Comparison of ENCODE assay signal across 8 cellular contexts in genomic region chr18:80034852-80035406, GRCh38. TPM values are rescaled to one million over a fixed set of nuclear protein-coding genes. Genes with fewer than 3 reads are reported as not detected.
DNase-seq lines count a peak whose midpoint lies in the region; ATAC-seq and TF ChIP-seq lines count a peak whose summit lies in the region.

No MANE protein-coding gene starts in this region.

- ATAC-seq in psoas muscle = no peak
- no peak for ATAC-seq in HG03097 (IDR thresholded peaks at IDR 0.05; ENCODE audit: low FRiP score, unreplicated experiment)
- no peak for ATAC-seq in GM21528 (IDR thresholded peaks at IDR 0.05; ENCODE audit: low FRiP score, unreplicated experiment)

- no peak for DNase-seq in GM12865 (ENCODE audit: low read depth)
- DNase-seq in RKO (ENCODE audit: low spot score) = peak; percentile 32
- DNase-seq in esophagus muscularis mucosa (ENCODE audit: extremely low spot score) = no peak
- DNase-seq in psoas muscle = no peak
- DNase-seq in NCI-H187 treated with DMSO at 0.1 percent for 48 hours (lab: John Stamatoyannopoulos, UW) = no peak
- DNase-seq in NCI-H774 (lab: John Stamatoyannopoulos, UW) = no peak

- no peak for TF ChIP-seq CTCF in GM12865 (IDR thresholded peaks at IDR 0.05; ENCODE audit: insufficient read depth, low read depth, low read length, missing control alignments)
- TF ChIP-seq CTCF in esophagus muscularis mucosa (IDR thresholded peaks at IDR 0.05) = no peak
- TF ChIP-seq CTCF in psoas muscle (IDR thresholded peaks at IDR 0.05) = no peak

- 9% methylated on average over 8 of the region's 8 CpGs for WGBS in esophagus muscularis mucosa
- 4 to 14% (median 12%) methylated on average over 8 of the region's 8 CpGs for WGBS in psoas muscle, 3 donors

- H3K27ac ChIP-seq in esophagus muscularis mucosa (replicated peaks in 1 of 4) (peak overlapping the region; percentile 82 to 93 (median 86)), psoas muscle (peak overlapping the region; percentile 91)

- no peak for TF ChIP-seq POLR2A in esophagus muscularis mucosa (IDR thresholded peaks at IDR 0.05; ENCODE audit: low read depth)

- H3K4me1 ChIP-seq in esophagus muscularis mucosa (peaks cover 8 to 27% (median 19%) of the 10 kb centered on the region in 4 donors), psoas muscle (peaks cover 8% of the 10 kb centered on the region)

- H3K4me3 ChIP-seq in GM12865 (ENCODE audit: low read depth, low read length) (peak overlapping the region; percentile 87), esophagus muscularis mucosa (peak overlapping the region; percentile 68 to 84 (median 74)), psoas muscle (peak overlapping the region; percentile 97)

- H3K27me3 ChIP-seq in esophagus muscularis mucosa = no peaks in the 10 kb centered on the region
- no peaks in the 10 kb centered on the region for H3K27me3 ChIP-seq in psoas muscle (ENCODE audit: insufficient read depth in 3 of 3, low read length in 2 of 3)

- no peak for TF ChIP-seq EP300 in esophagus muscularis mucosa (IDR thresholded peaks at IDR 0.05)

- H3K9me3 ChIP-seq in esophagus muscularis mucosa (no peaks in the 10 kb centered on the region), psoas muscle (peaks cover 14% of the 10 kb centered on the region)

- intact Hi-C loops in esophagus muscularis mucosa (cut with DNase I) = loop anchor here (2.0 to 5.0 kb wide), 3 partner anchors 72 to 358 kb away; partner anchors contain the start of genes ADNP2, CTDP1 and SLC66A2
- intact Hi-C loops in psoas muscle (cut with DNase I) = loop anchor here (1.0 to 10.0 kb wide), 4 partner anchors 47 to 640 kb away; partner anchors contain the start of genes CTDP1 (in 1 of the 2), NFATC1 (in 1 of the 2) and TXNL4A (in 1 of the 2)

- peaks cover 0 to 24% (median 19%) of the 10 kb centered on the region in 4 donors for H3K36me3 ChIP-seq in esophagus muscularis mucosa
- peaks cover 0 to 31% of the 10 kb centered on the region in 2 donors for H3K36me3 ChIP-seq in psoas muscle (ENCODE audit: insufficient read depth in 1 of 2, low read depth in 1 of 2)

RNA-seq across cellular contexts. Expression of gene RBFA, which starts 0.7 kb away (rescaled TPM):
- total RNA-seq in esophagus muscularis mucosa = 10 to 100 TPM; 22.0 to 32.0 (median 25.6) TPM
- total RNA-seq in psoas muscle = 10 to 100 TPM; 17.9 to 29.0 (median 19.0) TPM
- polyA plus RNA-seq in psoas muscle = 10 to 100 TPM; 19.1 to 25.0 (median 20.0) TPM

RNA-seq across cellular contexts. Expression of gene TXNL4A, which starts 46.6 kb away (rescaled TPM):
- total RNA-seq in esophagus muscularis mucosa (10 to 100 TPM; 21.6 to 44.9 (median 38.9) TPM), psoas muscle (100 to 1,000 TPM in 3 of 4 donors, 10 to 100 TPM in 1; 81.5 to 147 (median 108) TPM)
- 100 to 1,000 TPM; 111 to 217 (median 150) TPM for polyA plus RNA-seq in psoas muscle
